31 cellular contexts compared by ENCODE assay signal in genomic region chr17:48283907-48284306, GRCh38.
"Had no signal": no experiment of that assay in that cellular context is flagged by ENCODE, and none has a peak within 500 bp of the region (broad histone marks: within the 10 kb centered on the region; RNA-seq: fewer than 3 reads in every experiment).

No MANE protein-coding gene starts in this region.

- H3K9me3 ChIP-seq: adrenal gland, SJCRH30 had no signal

- H3K27ac Mint-ChIP-seq: activated CD4-positive, alpha-beta T cell treated with anti-CD3 and anti-CD28 coated beads for 36 hours; activated CD4-positive, alpha-beta T cell treated with anti-CD3 and anti-CD28 coated beads, Interleukin-2, amount 10 ng/mL, durations not matched to agents 7 days and 5 days; activated naive CD4-positive, alpha-beta T cell treated with anti-CD3 and anti-CD28 coated beads, Interleukin-2, amount 50 U/mL, for 24 hours; activated T-helper 17 cell treated with anti-CD3 and anti-CD28 coated beads, Interleukin-2, amount 50 U/mL, for 72 hours; brain; T-helper 2 cell treated with Interferon-gamma antibody and Interleukin-4, amounts not matched to agents 5 μg/mL and 100 μg/mL, for 36 hours; WTC11 had no signal

- H3K4me1 Mint-ChIP-seq: brain, WTC11 had no signal

- H3K36me3 ChIP-seq: adrenal gland, SJCRH30 had no signal

- H3K27ac ChIP-seq: adrenal gland, SJCRH30, SK-N-MC had no signal

- H3K36me3 Mint-ChIP-seq: brain, WTC11 had no signal

- DNase-seq: activated CD4-positive, alpha-beta T cell treated with anti-CD3 and anti-CD28 coated beads for 36 hours; activated CD4-positive, alpha-beta T cell treated with anti-CD3 and anti-CD28 coated beads, Interleukin-2, amount 10 ng/mL, durations not matched to agents 7 days and 5 days; activated CD4-positive, alpha-beta T cell treated with anti-CD3 and anti-CD28 coated beads, Interleukin-2, amount 50 U/mL, for 48 hours; activated CD8-positive, alpha-beta memory T cell treated with anti-CD3 and anti-CD28 coated beads, Interleukin-2, amount 50 U/mL, for 4 hours; activated effector memory CD4-positive, alpha-beta T cell treated with anti-CD3 and anti-CD28 coated beads, Interleukin-2, amount 50 U/mL, for 16 hours; activated naive CD4-positive, alpha-beta T cell; activated T-cell treated with anti-CD3 and anti-CD28 coated beads, Interleukin-2, amount 50 U/mL, for 48 hours; adrenal gland; anterior cingulate cortex; caudate nucleus; NCI-H1436 treated with DMSO at 0.1 percent for 48 hours; NCI-H187; NCI-H2029 treated with DMSO at 0.1 percent for 48 hours; NCI-H2107; NCI-H2171; NCI-H446; NCI-H526 treated with DMSO at 0.1 percent for 48 hours; NCI-H774; SHP77 had no signal

- H3K27me3 Mint-ChIP-seq: activated CD4-positive, alpha-beta T cell treated with anti-CD3 and anti-CD28 coated beads for 36 hours; activated CD4-positive, alpha-beta T cell treated with anti-CD3 and anti-CD28 coated beads, Interleukin-2, amount 10 ng/mL, durations not matched to agents 7 days and 5 days; activated naive CD4-positive, alpha-beta T cell treated with anti-CD3 and anti-CD28 coated beads, Interleukin-2, amount 50 U/mL, for 24 hours; activated T-helper 17 cell treated with anti-CD3 and anti-CD28 coated beads, Interleukin-2, amount 50 U/mL, for 72 hours had no signal

- H3K4me3 Mint-ChIP-seq: activated CD4-positive, alpha-beta T cell treated with anti-CD3 and anti-CD28 coated beads for 36 hours; activated CD4-positive, alpha-beta T cell treated with anti-CD3 and anti-CD28 coated beads, Interleukin-2, amount 10 ng/mL, durations not matched to agents 7 days and 5 days; activated naive CD4-positive, alpha-beta T cell treated with anti-CD3 and anti-CD28 coated beads, Interleukin-2, amount 50 U/mL, for 24 hours; activated T-helper 17 cell treated with anti-CD3 and anti-CD28 coated beads, Interleukin-2, amount 50 U/mL, for 72 hours; brain; T-helper 2 cell treated with Interferon-gamma antibody and Interleukin-4, amounts not matched to agents 5 μg/mL and 100 μg/mL, for 36 hours; WTC11 had no signal

- FAIRE-seq: bronchial epithelial cell, colon, TTC549 had no signal

- H3K9me3 Mint-ChIP-seq: activated CD4-positive, alpha-beta T cell treated with anti-CD3 and anti-CD28 coated beads, Interleukin-2, amount 10 ng/mL, durations not matched to agents 7 days and 5 days; activated naive CD4-positive, alpha-beta T cell treated with anti-CD3 and anti-CD28 coated beads, Interleukin-2, amount 50 U/mL, for 24 hours; activated T-helper 17 cell treated with anti-CD3 and anti-CD28 coated beads, Interleukin-2, amount 50 U/mL, for 72 hours; brain; T-helper 2 cell treated with Interferon-gamma antibody and Interleukin-4, amounts not matched to agents 5 μg/mL and 100 μg/mL, for 36 hours; WTC11 had no signal

- H3K4me3 ChIP-seq: adrenal gland, SJCRH30, SK-N-MC had no signal

- ATAC-seq: activated CD4-positive, alpha-beta T cell treated with anti-CD3 and anti-CD28 coated beads for 36 hours; activated CD4-positive, CD25-positive, alpha-beta regulatory T cell treated with anti-CD3 and anti-CD28 coated beads, Interleukin-2, amount 50 U/mL, for 24 hours; activated T-helper 17 cell treated with anti-CD3 and anti-CD28 coated beads, Interleukin-2, amount 50 U/mL, for 72 hours; Panc1; WTC11 had no signal

- H3K27me3 ChIP-seq: adrenal gland, SJCRH30 had no signal
